14 cellular contexts compared by ENCODE assay signal in genomic region chr11:72013765-72014711, GRCh38. TPM values are rescaled to one million over a fixed set of nuclear protein-coding genes. Genes with fewer than 3 reads are reported as not detected.
DNase-seq lines count a peak whose midpoint lies in the region; ATAC-seq and TF ChIP-seq lines count a peak whose summit lies in the region.
"Had no signal": no experiment of that assay in that cellular context is flagged by ENCODE, and none has a peak within 500 bp of the region (broad histone marks: within the 10 kb centered on the region; RNA-seq: fewer than 3 reads in every experiment).

No MANE protein-coding gene starts in this region.

- DNase-seq in CD14-positive monocyte (ENCODE audit: low spot score) (no peak), PC-3 (no peak), esophagus squamous epithelium (lab: John Stamatoyannopoulos, UW) (no peak), SJCRH30 (no peak)
- DNase-seq: activated CD4-positive, alpha-beta T cell treated with anti-CD3 and anti-CD28 coated beads, Interleukin-2, amount 10 ng/mL, durations not matched to agents 7 days and 5 days; KBM-7; naive B cell; stimulated activated CD4-positive, alpha-beta T cell treated with anti-CD3 and anti-CD28 coated beads, Interleukin-4, amount 100 ng/mL, for 4 hours had no signal

- no peaks in the 10 kb centered on the region for H3K27me3 Mint-ChIP-seq in CD14-positive monocyte (ENCODE audit: low read depth in 3 of 3)
- H3K27me3 Mint-ChIP-seq: activated CD4-positive, alpha-beta T cell treated with anti-CD3 and anti-CD28 coated beads, Interleukin-2, amount 10 ng/mL, durations not matched to agents 7 days and 5 days; naive B cell had no signal

- peaks cover 92 to 98% of the 10 kb centered on the region in 2 donors for H3K36me3 Mint-ChIP-seq in CD14-positive monocyte

- no peak overlapping the region for H3K4me3 Mint-ChIP-seq in CD14-positive monocyte
- H3K4me3 Mint-ChIP-seq: activated CD4-positive, alpha-beta T cell treated with anti-CD3 and anti-CD28 coated beads, Interleukin-2, amount 10 ng/mL, durations not matched to agents 7 days and 5 days had no signal

- ATAC-seq in PC-3 (peak; percentile 4), HG02970 (IDR thresholded peaks at IDR 0.05; ENCODE audit: low FRiP score, unreplicated experiment) (no peak), GM19035 (IDR thresholded peaks at IDR 0.05; ENCODE audit: unreplicated experiment) (no peak), SK-N-SH treated with all-trans-retinoic acid at 6 μM for 48 hours (no peak)

- POLR2A ChIA-PET in PC-3 (lab: Charles Lee; ENCODE audit: unreplicated experiment), result interaction anchor here (0.6 kb wide), 1 partner anchor 1293 kb away, joined by 14 read pairs; no protein-coding TSS in a partner anchor

- H3F3A ChIP-seq in PC-3 (ENCODE audit: low read length, unreplicated experiment), result no peaks in the 10 kb centered on the region

- H3K27ac ChIP-seq in PC-3 (ENCODE audit: low read length) (no peak overlapping the region), esophagus squamous epithelium (peak overlapping the region; percentile 16 to 80 (median 41)), parathyroid adenoma (peak overlapping the region; percentile 82), SJCRH30 (no peak overlapping the region)
- H3K27ac ChIP-seq: cardiac muscle cell, hepatocyte had no signal

- H3K4me2 ChIP-seq in PC-3 (ENCODE audit: low read length), result no peak overlapping the region
- peak overlapping the region; percentile 26 for H3K4me2 ChIP-seq in parathyroid adenoma (ENCODE audit: low read length)
- H3K4me2 ChIP-seq: hepatocyte had no signal

- no peak for TF ChIP-seq POLR2A in esophagus squamous epithelium (IDR thresholded peaks at IDR 0.05)

- peaks cover 0 to 2% (median 0%) of the 10 kb centered on the region in 7 donors for H3K9me3 Mint-ChIP-seq in CD14-positive monocyte
- H3K9me3 Mint-ChIP-seq: activated CD4-positive, alpha-beta T cell treated with anti-CD3 and anti-CD28 coated beads, Interleukin-2, amount 10 ng/mL, durations not matched to agents 7 days and 5 days; naive B cell had no signal

- H3K36me3 ChIP-seq in PC-3 (ENCODE audit: low read depth, low read length) (peaks cover 84% of the 10 kb centered on the region), esophagus squamous epithelium (peaks cover 82 to 100% (median 98%) of the 10 kb centered on the region in 3 donors), parathyroid adenoma (ENCODE audit: control insufficient read depth, insufficient read depth, low read length) (no peaks in the 10 kb centered on the region), SJCRH30 (peaks cover 60% of the 10 kb centered on the region)

- H3K4me1 Mint-ChIP-seq in CD14-positive monocyte, result no peaks in the 10 kb centered on the region
- H3K4me1 Mint-ChIP-seq: activated CD4-positive, alpha-beta T cell treated with anti-CD3 and anti-CD28 coated beads, Interleukin-2, amount 10 ng/mL, durations not matched to agents 7 days and 5 days had no signal

- H3K9ac ChIP-seq in PC-3 (ENCODE audit: low read length) (no peak overlapping the region), parathyroid adenoma (no peak overlapping the region)

- H3K4me3 ChIP-seq in PC-3 (ENCODE audit: low read length) (no peak overlapping the region), esophagus squamous epithelium (no peak overlapping the region), parathyroid adenoma (ENCODE audit: low read depth, low read length) (no peak overlapping the region), SJCRH30 (no peak overlapping the region)
- H3K4me3 ChIP-seq: cardiac muscle cell, hepatocyte had no signal

- H2AFZ ChIP-seq in PC-3 (ENCODE audit: low read length) (no peak overlapping the region), parathyroid adenoma (no peak overlapping the region)
- H2AFZ ChIP-seq: hepatocyte had no signal

- no peaks in the 10 kb centered on the region; the same call in 1 of the 2 replicates for H4K20me1 ChIP-seq in PC-3 (ENCODE audit: low read length)

- intact Hi-C loops in CD14-positive monocyte (cut with micrococcal nuclease), result loop anchor here in 1 of 2 donors (5.0 kb wide), 1 partner anchor 37 kb away; no protein-coding TSS in a partner anchor
- intact Hi-C loops in PC-3 (cut with micrococcal nuclease), result no loop called here
- intact Hi-C loops in esophagus squamous epithelium (cut with DNase I), result no loop called here

- H3K27me3 ChIP-seq in PC-3 (ENCODE audit: low read length) (no peaks in the 10 kb centered on the region), esophagus squamous epithelium (no peaks in the 10 kb centered on the region), parathyroid adenoma (ENCODE audit: control insufficient read depth, insufficient read depth, low read length) (no peaks in the 10 kb centered on the region), SJCRH30 (no peaks in the 10 kb centered on the region)
- H3K27me3 ChIP-seq: cardiac muscle cell, hepatocyte had no signal

- 49 to 65% methylated on average over 23 to 31 of the region's 38 CpGs for WGBS in esophagus squamous epithelium, 2 donors

- H3K4me1 ChIP-seq in PC-3 (ENCODE audit: insufficient read depth, low read length), result no peaks in the 10 kb centered on the region
- H3K4me1 ChIP-seq in esophagus squamous epithelium, result peaks cover 19 to 72% (median 34%) of the 10 kb centered on the region in 3 donors
- H3K4me1 ChIP-seq in parathyroid adenoma, result peaks cover 37% of the 10 kb centered on the region
- no peaks in the 10 kb centered on the region for H3K4me1 ChIP-seq in SJCRH30

- H3K79me2 ChIP-seq in PC-3 (ENCODE audit: low read length) (no peaks in the 10 kb centered on the region), parathyroid adenoma (peaks cover 6% of the 10 kb centered on the region)

- no peaks in the 10 kb centered on the region for H3K9me2 ChIP-seq in PC-3 (replicated peaks; ENCODE audit: low read length)

- H3K27ac Mint-ChIP-seq in CD14-positive monocyte, result peak overlapping the region in 4 of 7 donors; percentile 41 to 78 (median 55)
- H3K27ac Mint-ChIP-seq: activated CD4-positive, alpha-beta T cell treated with anti-CD3 and anti-CD28 coated beads, Interleukin-2, amount 10 ng/mL, durations not matched to agents 7 days and 5 days had no signal

- CTCF ChIA-PET in PC-3 (lab: Charles Lee), result interaction anchor here (0.6 kb wide), 1 partner anchor 31 kb away, joined by 3 read pairs; no protein-coding TSS in a partner anchor

- TF ChIP-seq CTCF in CD14-positive monocyte (IDR thresholded peaks at IDR 0.05) (no peak), PC-3 (conservative IDR thresholded peaks at IDR 0.05; ENCODE audit: low read depth, low read length) (no peak), esophagus squamous epithelium (IDR thresholded peaks at IDR 0.05) (no peak), parathyroid adenoma (IDR thresholded peaks at IDR 0.05) (no peak)

- no TSS peak for BruUV-seq in PC-3 (replicated peaks; lab: Mats Ljungman, UMichigan)

- no peaks in the 10 kb centered on the region for H3K9me3 ChIP-seq in PC-3 (ENCODE audit: low read length)
- H3K9me3 ChIP-seq in esophagus squamous epithelium, result no peaks in the 10 kb centered on the region
- H3K9me3 ChIP-seq in parathyroid adenoma (ENCODE audit: control insufficient read depth, low read length), result no peaks in the 10 kb centered on the region
- H3K9me3 ChIP-seq in SJCRH30 (replicated peaks), result no peaks in the 10 kb centered on the region

TF ChIP-seq in SK-N-SH treated with all-trans-retinoic acid at 6 μM for 48 hours, 23 proteins besides CTCF, POLR2A, EP300 and RAD21:
- TF ChIP-seq GLIS3 (CRISPR knock-in tag; IDR thresholded peaks at IDR 0.05) (no peak), SNAI2 (CRISPR knock-in tag; IDR thresholded peaks at IDR 0.05) (no peak)

RNA-seq across cellular contexts. Expression of gene IL18BP, which starts 15.3 kb away (rescaled TPM):
- polyA plus RNA-seq in CD14-positive monocyte, result 1 to 10 TPM; 7.4 to 8.3 TPM
- total RNA-seq in PC-3 (2014; rRNA removed), result 6.5 and 7.2 TPM in 2 replicates
- 1 to 10 TPM; 1.6 to 6.5 (median 4.8) TPM for total RNA-seq in esophagus squamous epithelium
- 3.6 and 5.5 TPM in 2 replicates for total RNA-seq in SJCRH30 (2014; rRNA removed; shearing (Covaris generic))

Comparison
In these comparisons a context has a peak if more than half of its experiments do, and no peak if none do; other contexts are left out.
1. H3K27ac ChIP-seq: peak in esophagus squamous epithelium (4 of 4) and parathyroid adenoma (single experiment); none in PC-3 (single experiment) and SJCRH30 (single experiment).